In the genomic region with DNA sequence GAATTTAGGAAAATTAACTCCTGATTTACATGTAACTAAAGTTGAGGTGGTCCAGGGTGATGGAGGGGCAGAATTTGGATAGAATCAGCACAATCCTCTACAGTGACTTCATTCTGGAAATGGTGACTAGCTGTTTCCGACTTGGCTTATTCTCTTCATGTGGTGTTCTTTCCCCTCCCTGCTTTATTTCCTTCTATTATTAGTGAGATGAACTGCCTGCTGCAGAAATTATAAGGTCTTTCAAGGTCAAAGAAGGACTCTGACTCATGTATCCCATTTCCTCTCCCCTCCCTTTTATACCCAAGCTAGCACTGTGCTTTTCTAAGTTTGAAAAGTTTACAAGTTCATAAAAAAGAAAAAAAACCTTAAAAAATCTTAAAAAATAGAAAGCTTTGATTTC, we compare ENCODE assay signal across 13 cellular contexts. TPM values are rescaled to one million over a fixed set of nuclear protein-coding genes. Genes with fewer than 3 reads are reported as not detected.
A peak's percentile ranks its signal among the peaks of the same experiment; 100 is the strongest.
DNase-seq lines count a peak whose midpoint lies in the region; ATAC-seq and TF ChIP-seq lines count a peak whose summit lies in the region.
"Had no signal": no experiment of that assay in that cellular context is flagged by ENCODE, and none has a peak within 500 bp of the region (broad histone marks: within the 10 kb centered on the region; RNA-seq: fewer than 3 reads in every experiment).

No MANE protein-coding gene starts in this region.

- no peak overlapping the region for H3K27ac ChIP-seq in body of pancreas
- peak overlapping the region; percentile 73 to 84 for H3K27ac ChIP-seq in thoracic aorta
- no peak overlapping the region for H3K27ac ChIP-seq in neural progenitor cell
- H3K27ac ChIP-seq: A549 had no signal

- peak; percentile 49 for ATAC-seq in activated CD8-positive, alpha-beta memory T cell treated with anti-CD3 and anti-CD28 coated beads, Interleukin-2, amount 10 ng/mL, durations not matched to agents 7 days and 5 days
- ATAC-seq in body of pancreas (peak; percentile 56), thoracic aorta (ENCODE audit: insufficient number of reproducible peaks, low FRiP score, low read depth) (peak; percentile 98), GM18519 (IDR thresholded peaks at IDR 0.05; ENCODE audit: low FRiP score, unreplicated experiment) (no peak)
- ATAC-seq: A549; stimulated activated naive B cell treated with anti-CD40 and anti-IgM and Interleukin-4, amounts not matched to agents 10 μg/mL and 1 μg/mL and 100 μg/mL, for 72 hours had no signal

- no peak overlapping the region for H3K4me3 Mint-ChIP-seq in activated CD8-positive, alpha-beta memory T cell treated with anti-CD3 and anti-CD28 coated beads, Interleukin-2, amount 10 ng/mL, durations not matched to agents 7 days and 5 days
- H3K4me3 Mint-ChIP-seq in neural progenitor cell, result no peak overlapping the region
- H3K4me3 Mint-ChIP-seq: H9; stimulated activated naive B cell treated with anti-CD40 and anti-IgM and Interleukin-4, amounts not matched to agents 10 μg/mL and 1 μg/mL and 100 μg/mL, for 72 hours had no signal

- no peak overlapping the region for H3K9ac ChIP-seq in neural progenitor cell

- intact Hi-C loops in body of pancreas (cut with DNase I), result no loop called here

- peaks cover 9% of the 10 kb centered on the region for H3K36me3 Mint-ChIP-seq in activated CD8-positive, alpha-beta memory T cell treated with anti-CD3 and anti-CD28 coated beads, Interleukin-2, amount 10 ng/mL, durations not matched to agents 7 days and 5 days
- H3K36me3 Mint-ChIP-seq in neural progenitor cell, result no peaks in the 10 kb centered on the region

- H4K20me1 ChIP-seq in neural progenitor cell (ENCODE audit: low read depth), result no peaks in the 10 kb centered on the region

- no peak overlapping the region for H3K27ac Mint-ChIP-seq in activated CD8-positive, alpha-beta memory T cell treated with anti-CD3 and anti-CD28 coated beads, Interleukin-2, amount 10 ng/mL, durations not matched to agents 7 days and 5 days
- no peak overlapping the region for H3K27ac Mint-ChIP-seq in neural progenitor cell
- H3K27ac Mint-ChIP-seq: H9; stimulated activated naive B cell treated with anti-CD40 and anti-IgM and Interleukin-4, amounts not matched to agents 10 μg/mL and 1 μg/mL and 100 μg/mL, for 72 hours had no signal

- no peaks in the 10 kb centered on the region for H3K9me3 ChIP-seq in body of pancreas
- no peaks in the 10 kb centered on the region for H3K9me3 ChIP-seq in thoracic aorta
- no peaks in the 10 kb centered on the region for H3K9me3 ChIP-seq in neural progenitor cell (ENCODE audit: low read depth)
- H3K9me3 ChIP-seq: A549 had no signal

- TF ChIP-seq CTCF in body of pancreas (IDR thresholded peaks at IDR 0.05), result no peak
- TF ChIP-seq CTCF in thoracic aorta (IDR thresholded peaks at IDR 0.05), result no peak
- TF ChIP-seq CTCF in neural progenitor cell (IDR thresholded peaks at IDR 0.05), result no peak

- H3K36me3 ChIP-seq in body of pancreas (replicated peaks in 1 of 2; ENCODE audit: insufficient read depth in 1 of 2, low read depth in 2 of 2) (no peaks in the 10 kb centered on the region), thoracic aorta (no peaks in the 10 kb centered on the region), neural progenitor cell (no peaks in the 10 kb centered on the region)

- H3K4me1 ChIP-seq in body of pancreas (peaks cover 16% of the 10 kb centered on the region), thoracic aorta (ENCODE audit: control insufficient read depth in 1 of 2, low read depth in 2 of 2) (peaks cover 17 to 33% of the 10 kb centered on the region in 2 donors), neural progenitor cell (no peaks in the 10 kb centered on the region)
- H3K4me1 ChIP-seq: A549 had no signal

- H3F3A ChIP-seq in neural progenitor cell (ENCODE audit: low read depth), result no peaks in the 10 kb centered on the region

- H2AFZ ChIP-seq in neural progenitor cell (replicated peaks), result no peak overlapping the region

- no peak for TF ChIP-seq POLR2A in body of pancreas (IDR thresholded peaks at IDR 0.05)

- H3K4me3 ChIP-seq in body of pancreas (no peak overlapping the region), thoracic aorta (no peak overlapping the region), neural progenitor cell (no peak overlapping the region)
- H3K4me3 ChIP-seq: A549 had no signal

- no peaks in the 10 kb centered on the region for H3K27me3 Mint-ChIP-seq in activated CD8-positive, alpha-beta memory T cell treated with anti-CD3 and anti-CD28 coated beads, Interleukin-2, amount 10 ng/mL, durations not matched to agents 7 days and 5 days
- peaks cover 3% of the 10 kb centered on the region for H3K27me3 Mint-ChIP-seq in neural progenitor cell (ENCODE audit: insufficient read depth, low read depth)
- H3K27me3 Mint-ChIP-seq: stimulated activated naive B cell treated with anti-CD40 and anti-IgM and Interleukin-4, amounts not matched to agents 10 μg/mL and 1 μg/mL and 100 μg/mL, for 72 hours had no signal

- no peak overlapping the region for H3K4me2 ChIP-seq in neural progenitor cell
- H3K4me2 ChIP-seq: A549 had no signal

- no peaks in the 10 kb centered on the region for H3K9me3 Mint-ChIP-seq in activated CD8-positive, alpha-beta memory T cell treated with anti-CD3 and anti-CD28 coated beads, Interleukin-2, amount 10 ng/mL, durations not matched to agents 7 days and 5 days (ENCODE audit: low read depth)
- no peaks in the 10 kb centered on the region for H3K9me3 Mint-ChIP-seq in neural progenitor cell
- H3K9me3 Mint-ChIP-seq: H9; stimulated activated naive B cell treated with anti-CD40 and anti-IgM and Interleukin-4, amounts not matched to agents 10 μg/mL and 1 μg/mL and 100 μg/mL, for 72 hours had no signal

- DNase-seq in activated CD8-positive, alpha-beta memory T cell treated with anti-CD3 and anti-CD28 coated beads, Interleukin-2, amount 10 ng/mL, durations not matched to agents 7 days and 5 days, result no peak
- no peak for DNase-seq in activated CD8-positive, alpha-beta memory T cell treated with anti-CD3 and anti-CD28 coated beads for 24 hours
- DNase-seq in body of pancreas, result no peak
- peak; percentile 13 for DNase-seq in kidney tubule cell (ENCODE audit: low spot score)
- DNase-seq in thoracic aorta (ENCODE audit: low spot score), result no peak
- DNase-seq in DMS53 (lab: John Stamatoyannopoulos, UW), result no peak
- no peak for DNase-seq in neural progenitor cell (ENCODE audit: low spot score)
- DNase-seq: glutamatergic neuron; H9; NCI-H446; stimulated activated naive B cell treated with anti-CD40 and anti-IgM and Interleukin-4, amounts not matched to agents 10 μg/mL and 1 μg/mL and 100 μg/mL, for 72 hours had no signal

- H3K4me1 Mint-ChIP-seq in activated CD8-positive, alpha-beta memory T cell treated with anti-CD3 and anti-CD28 coated beads, Interleukin-2, amount 10 ng/mL, durations not matched to agents 7 days and 5 days, result peaks cover 24% of the 10 kb centered on the region
- H3K4me1 Mint-ChIP-seq in neural progenitor cell, result no peaks in the 10 kb centered on the region

- H3K27me3 ChIP-seq in body of pancreas (no peaks in the 10 kb centered on the region), thoracic aorta (replicated peaks; ENCODE audit: insufficient read depth) (no peaks in the 10 kb centered on the region), neural progenitor cell (no peaks in the 10 kb centered on the region)

- no peaks in the 10 kb centered on the region for H3K79me2 ChIP-seq in neural progenitor cell (ENCODE audit: low read depth)

- CTCF ChIA-PET in activated CD8-positive, alpha-beta memory T cell treated with anti-CD3 and anti-CD28 coated beads, Interleukin-2, amount 10 ng/mL, durations not matched to agents 7 days and 5 days (lab: Charles Lee), result interaction anchor here (1.0 to 2.2 kb wide), 5 partner anchors 11 to 164 kb away, joined by 3 to 9 read pairs (median 7); no protein-coding TSS in a partner anchor

- 53 to 80% methylated on average over 1 of the region's 1 CpG for WGBS in body of pancreas, 2 donors

RNA-seq across cellular contexts. Expression of gene MRPL17, which starts 12.2 kb away (rescaled TPM):
- 10 to 100 TPM; 69.4 to 81.0 TPM for total RNA-seq in activated CD8-positive, alpha-beta memory T cell treated with anti-CD3 and anti-CD28 coated beads, Interleukin-2, amount 10 ng/mL, durations not matched to agents 7 days and 5 days
- total RNA-seq in body of pancreas (100 to 1,000 TPM in 1 of 2 donors, 10 to 100 TPM in 1; 19.4 to 263 TPM), thoracic aorta (10 to 100 TPM; 20.6 to 53.6 TPM), neural progenitor cell (ENCODE audit: low replicate concordance) (24.3 and 30.9 TPM in 2 replicates)

RNA-seq across cellular contexts. Expression of gene DCHS1, which starts 39.8 kb away (rescaled TPM):
- total RNA-seq in activated CD8-positive, alpha-beta memory T cell treated with anti-CD3 and anti-CD28 coated beads, Interleukin-2, amount 10 ng/mL, durations not matched to agents 7 days and 5 days, result under 1 TPM; 0.14 to 0.32 TPM
- total RNA-seq in body of pancreas (10 to 100 TPM in 1 of 2 donors, 1 to 10 TPM in 1; 6.0 to 10.9 TPM), thoracic aorta (10 to 100 TPM; 62.3 to 73.5 TPM), neural progenitor cell (ENCODE audit: low replicate concordance) (4.5 and 9.0 TPM in 2 replicates)

Comparison
In these comparisons a context has a peak if more than half of its experiments do, and no peak if none do; other contexts are left out.
1. H3K27ac ChIP-seq: peak in thoracic aorta (2 of 2); none in body of pancreas (0 of 4) and neural progenitor cell (single experiment).